In genomic region chr14:71507681-71508080, GRCh38 we compare ENCODE assay signal across 20 cellular contexts.
"Had no signal": no experiment of that assay in that cellular context is flagged by ENCODE, and none has a peak within 500 bp of the region (broad histone marks: within the 10 kb centered on the region; RNA-seq: fewer than 3 reads in every experiment).

No MANE protein-coding gene starts in this region.

- H3K27ac ChIP-seq: epithelial cell of prostate, esophagus muscularis mucosa, gastroesophageal sphincter, left ventricle myocardium inferior, right atrium auricular region, sigmoid colon, skin epidermis, uterus had no signal

- H3K4me1 Mint-ChIP-seq: immature natural killer cell had no signal

- H3K27ac Mint-ChIP-seq: nephron progenitor cell, type B pancreatic cell had no signal

- H3K9me3 Mint-ChIP-seq: immature natural killer cell, nephron progenitor cell had no signal

- H3K4me3 ChIP-seq: esophagus muscularis mucosa, gastroesophageal sphincter, left ventricle myocardium inferior, lung, right atrium auricular region, sigmoid colon, skin epidermis, uterus had no signal

- H3K4me3 Mint-ChIP-seq: immature natural killer cell; naive thymus-derived CD4-positive, alpha-beta T cell; nephron progenitor cell; type B pancreatic cell had no signal

- H3K4me1 ChIP-seq: esophagus muscularis mucosa, gastroesophageal sphincter, left ventricle myocardium inferior, right atrium auricular region, uterus had no signal

- ATAC-seq: gastroesophageal sphincter; left cardiac atrium; naive thymus-derived CD4-positive, alpha-beta T cell had no signal

- H3K36me3 ChIP-seq: esophagus muscularis mucosa, gastroesophageal sphincter, left ventricle myocardium inferior, right atrium auricular region, sigmoid colon, uterus had no signal

- H3K27me3 ChIP-seq: esophagus muscularis mucosa, gastroesophageal sphincter, right atrium auricular region, sigmoid colon, uterus had no signal

- H3K27me3 Mint-ChIP-seq: naive thymus-derived CD4-positive, alpha-beta T cell; type B pancreatic cell had no signal

- DNase-seq: effector memory CD4-positive, alpha-beta T cell; glutamatergic neuron; immature natural killer cell; kidney; left cardiac atrium; left ventricle myocardium inferior; mesenchymal stem cell; naive thymus-derived CD4-positive, alpha-beta T cell; nephron progenitor cell; posterior cingulate gyrus; sigmoid colon; stimulated activated naive CD4-positive, alpha-beta T cell treated with Interleukin-2 at 50 U/mL for 16 hours; uterus had no signal
